Comparison of ENCODE assay signal across 8 cellular contexts in genomic region chr20:25399038-25399430, GRCh38. TPM values are rescaled to one million over a fixed set of nuclear protein-coding genes. Genes with fewer than 3 reads are reported as not detected.
A peak's percentile ranks its signal among the peaks of the same experiment; 100 is the strongest.
DNase-seq lines count a peak whose midpoint lies in the region; ATAC-seq and TF ChIP-seq lines count a peak whose summit lies in the region.

No MANE protein-coding gene starts in this region.

- H3K36me3 ChIP-seq in HAP-1 (replicated peaks) (no peaks in the 10 kb centered on the region), neural cell (ENCODE audit: insufficient read depth, low read length) (no peaks in the 10 kb centered on the region)

- no peak overlapping the region for H3K9ac ChIP-seq in neural cell (ENCODE audit: low read length)

- H3K9me2 ChIP-seq in neural cell (ENCODE audit: insufficient read depth, low read length) = no peaks in the 10 kb centered on the region

- H3K27me3 ChIP-seq in HAP-1 (ENCODE audit: low read depth) (no peaks in the 10 kb centered on the region), neural cell (ENCODE audit: insufficient read depth, low read depth, low read length) (no peaks in the 10 kb centered on the region)

- no peaks in the 10 kb centered on the region for H4K20me1 ChIP-seq in neural cell (ENCODE audit: insufficient read depth)

- DNase-seq in Daoy (ENCODE audit: low read depth) (peak; percentile 44), HAP-1 (ENCODE audit: low spot score in 2 of 2) (peak; percentile 62 to 85), NCI-H2081 (lab: John Stamatoyannopoulos, UW) (peak; percentile 41 to 72), T1000 (lab: John Stamatoyannopoulos, UW) (peak; percentile 19), fibroblast of the aortic adventitia (ENCODE audit: low read depth) (peak; percentile 90)

- H3K4me1 ChIP-seq in HAP-1 = peaks cover 20% of the 10 kb centered on the region

- ATAC-seq in GM18873 (IDR thresholded peaks at IDR 0.05; ENCODE audit: low FRiP score, unreplicated experiment) (no peak), GM21619 (IDR thresholded peaks at IDR 0.05; ENCODE audit: unreplicated experiment) (no peak)

- no peak overlapping the region for H2AFZ ChIP-seq in neural cell (ENCODE audit: low read depth, low read length)

- in situ Hi-C loops in HAP-1 (cut with MboI; ENCODE audit: low sequenced_read_pairs) = loop anchor here (5.0 kb wide), 1 partner anchor 107 kb away; no protein-coding TSS in a partner anchor

- H3K4me2 ChIP-seq in neural cell (ENCODE audit: low read length) = no peak overlapping the region

- no peak overlapping the region for H3K27ac ChIP-seq in neural cell (ENCODE audit: low read length)

- H3K79me2 ChIP-seq in neural cell (replicated peaks; ENCODE audit: insufficient read depth, low read length) = no peaks in the 10 kb centered on the region

- H3F3A ChIP-seq in neural cell (ENCODE audit: insufficient read depth, low read length, poor library complexity, severe bottlenecking) = no peaks in the 10 kb centered on the region

- TF ChIP-seq RAD21 in neural cell (conservative IDR thresholded peaks at IDR 0.05) = peak; percentile 81

- TF ChIP-seq EP300 in neural cell (conservative IDR thresholded peaks at IDR 0.05; ENCODE audit: poor library complexity, severe bottlenecking) = no peak

- peak; percentile 60 for TF ChIP-seq CTCF in fibroblast of the aortic adventitia (IDR thresholded peaks at IDR 0.05; ENCODE audit: insufficient read depth, low read length)
- peak; percentile 82 for TF ChIP-seq CTCF in neural cell (IDR thresholded peaks at IDR 0.05; ENCODE audit: poor library complexity, severe bottlenecking)

- H3K9me3 ChIP-seq in HAP-1 (no peaks in the 10 kb centered on the region; the same call in 1 of the 2 replicates), neural cell (ENCODE audit: low read length) (peaks cover 9% of the 10 kb centered on the region)

- H3K4me3 ChIP-seq in HAP-1 (no peak overlapping the region), fibroblast of the aortic adventitia (ENCODE audit: low read depth, low read length) (no peak overlapping the region), neural cell (ENCODE audit: low read length) (no peak overlapping the region)

TF ChIP-seq in neural cell, 6 proteins besides CTCF, POLR2A, EP300 and RAD21:
- TF ChIP-seq POLR2AphosphoS5 (IDR thresholded peaks at IDR 0.05) = no peak
- no peak for TF ChIP-seq TAF1 (IDR thresholded peaks at IDR 0.05; ENCODE audit: low read depth)
- TF ChIP-seq SMC3 (conservative IDR thresholded peaks at IDR 0.05; ENCODE audit: poor library complexity) = peak; percentile 89

RNA-seq across cellular contexts. Expression of gene ABHD12, which starts 8.4 kb away (rescaled TPM):
- total RNA-seq in Daoy (2014; rRNA removed; shearing (Covaris generic)) = 22.4 and 42.4 TPM in 2 replicates
- total RNA-seq in fibroblast of the aortic adventitia (ENCODE audit: low replicate concordance) = 24.0 and 25.9 TPM in 2 replicates
- 32.3 and 48.4 TPM in 2 replicates for polyA plus RNA-seq in neural cell
- polyA minus RNA-seq in neural cell = 46.8 and 51.6 TPM in 2 replicates

RNA-seq across cellular contexts. Expression of gene GINS1, which starts 8.4 kb away (rescaled TPM):
- total RNA-seq in Daoy (2014; rRNA removed; shearing (Covaris generic)) = 37.1 and 37.9 TPM in 2 replicates
- 7.9 and 15.9 TPM in 2 replicates for total RNA-seq in fibroblast of the aortic adventitia (ENCODE audit: low replicate concordance)
- polyA plus RNA-seq in neural cell = 3.8 and 4.5 TPM in 2 replicates
- polyA minus RNA-seq in neural cell = 7.4 and 7.5 TPM in 2 replicates

Comparison
In these comparisons a context has a peak if more than half of its experiments do, and no peak if none do; other contexts are left out.
1. DNase-seq: peak in every context shown above with its lines; median percentile 90 in fibroblast of the aortic adventitia; 74 in HAP-1; 56 in NCI-H2081; 44 in Daoy; 19 in T1000.